Comparison of ENCODE assay signal across 1 cellular context in genomic region chr1:215418876-215419442, GRCh38.
TF ChIP-seq lines count a peak whose summit lies in the region.

No MANE protein-coding gene starts in this region.

TF ChIP-seq in H1, 55 proteins besides CTCF, POLR2A, EP300 and RAD21:
- TF ChIP-seq, protein P1, sequence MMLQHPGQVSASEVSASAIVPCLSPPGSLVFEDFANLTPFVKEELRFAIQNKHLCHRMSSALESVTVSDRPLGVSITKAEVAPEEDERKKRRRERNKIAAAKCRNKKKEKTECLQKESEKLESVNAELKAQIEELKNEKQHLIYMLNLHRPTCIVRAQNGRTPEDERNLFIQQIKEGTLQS (IDR thresholded peaks at IDR 0.05; ENCODE audit: insufficient read depth, low read depth, low read length) = no peak
- TF ChIP-seq HDAC2 (IDR thresholded peaks at IDR 0.05; ENCODE audit: borderline replicate concordance in 1 of 2, low read depth in 2 of 2, low read length in 2 of 2) (no peak), JUN (IDR thresholded peaks at IDR 0.05; ENCODE audit: low read depth, low read length) (no peak), BRCA1 (IDR thresholded peaks at IDR 0.05; ENCODE audit: low read depth, low read length) (no peak), TCF12 (IDR thresholded peaks at IDR 0.05; ENCODE audit: low read depth, low read length) (no peak), YY1 (IDR thresholded peaks at IDR 0.05; ENCODE audit: low read depth, low read length) (no peak)
TF ChIP-seq in H1: peak in this region for 0.
